ENCODE assay signal across 1 cellular context in the genomic region with DNA sequence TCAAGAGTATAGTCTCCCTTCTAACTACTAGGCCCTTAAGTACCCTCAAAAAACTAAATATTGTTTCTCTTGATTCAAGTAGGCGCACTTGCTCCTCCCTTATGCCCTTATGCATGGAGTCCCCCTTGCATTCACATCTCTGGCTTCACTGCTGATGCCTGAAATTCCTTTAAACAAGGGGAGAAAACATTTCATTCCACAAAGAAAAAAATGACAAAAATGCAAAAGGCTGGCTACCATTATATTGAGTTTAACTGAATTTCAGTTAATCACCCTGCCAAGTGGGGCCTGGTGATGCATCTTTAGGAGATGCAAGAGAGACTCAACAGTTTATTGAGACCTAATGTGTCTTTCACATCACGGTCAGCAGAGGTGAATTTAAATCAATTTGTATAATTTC.
TF ChIP-seq lines count a peak whose summit lies in the region.

No MANE protein-coding gene starts in this region.

TF ChIP-seq in GM23338, 12 proteins besides CTCF, POLR2A, EP300 and RAD21 (continued from another document):
- TF ChIP-seq NANOG (IDR thresholded peaks at IDR 0.05; ENCODE audit: borderline replicate concordance) = no peak
- no peak for TF ChIP-seq EZH2 (IDR thresholded peaks at IDR 0.05; ENCODE audit: low read depth, unreplicated experiment)
- TF ChIP-seq, protein P1, sequence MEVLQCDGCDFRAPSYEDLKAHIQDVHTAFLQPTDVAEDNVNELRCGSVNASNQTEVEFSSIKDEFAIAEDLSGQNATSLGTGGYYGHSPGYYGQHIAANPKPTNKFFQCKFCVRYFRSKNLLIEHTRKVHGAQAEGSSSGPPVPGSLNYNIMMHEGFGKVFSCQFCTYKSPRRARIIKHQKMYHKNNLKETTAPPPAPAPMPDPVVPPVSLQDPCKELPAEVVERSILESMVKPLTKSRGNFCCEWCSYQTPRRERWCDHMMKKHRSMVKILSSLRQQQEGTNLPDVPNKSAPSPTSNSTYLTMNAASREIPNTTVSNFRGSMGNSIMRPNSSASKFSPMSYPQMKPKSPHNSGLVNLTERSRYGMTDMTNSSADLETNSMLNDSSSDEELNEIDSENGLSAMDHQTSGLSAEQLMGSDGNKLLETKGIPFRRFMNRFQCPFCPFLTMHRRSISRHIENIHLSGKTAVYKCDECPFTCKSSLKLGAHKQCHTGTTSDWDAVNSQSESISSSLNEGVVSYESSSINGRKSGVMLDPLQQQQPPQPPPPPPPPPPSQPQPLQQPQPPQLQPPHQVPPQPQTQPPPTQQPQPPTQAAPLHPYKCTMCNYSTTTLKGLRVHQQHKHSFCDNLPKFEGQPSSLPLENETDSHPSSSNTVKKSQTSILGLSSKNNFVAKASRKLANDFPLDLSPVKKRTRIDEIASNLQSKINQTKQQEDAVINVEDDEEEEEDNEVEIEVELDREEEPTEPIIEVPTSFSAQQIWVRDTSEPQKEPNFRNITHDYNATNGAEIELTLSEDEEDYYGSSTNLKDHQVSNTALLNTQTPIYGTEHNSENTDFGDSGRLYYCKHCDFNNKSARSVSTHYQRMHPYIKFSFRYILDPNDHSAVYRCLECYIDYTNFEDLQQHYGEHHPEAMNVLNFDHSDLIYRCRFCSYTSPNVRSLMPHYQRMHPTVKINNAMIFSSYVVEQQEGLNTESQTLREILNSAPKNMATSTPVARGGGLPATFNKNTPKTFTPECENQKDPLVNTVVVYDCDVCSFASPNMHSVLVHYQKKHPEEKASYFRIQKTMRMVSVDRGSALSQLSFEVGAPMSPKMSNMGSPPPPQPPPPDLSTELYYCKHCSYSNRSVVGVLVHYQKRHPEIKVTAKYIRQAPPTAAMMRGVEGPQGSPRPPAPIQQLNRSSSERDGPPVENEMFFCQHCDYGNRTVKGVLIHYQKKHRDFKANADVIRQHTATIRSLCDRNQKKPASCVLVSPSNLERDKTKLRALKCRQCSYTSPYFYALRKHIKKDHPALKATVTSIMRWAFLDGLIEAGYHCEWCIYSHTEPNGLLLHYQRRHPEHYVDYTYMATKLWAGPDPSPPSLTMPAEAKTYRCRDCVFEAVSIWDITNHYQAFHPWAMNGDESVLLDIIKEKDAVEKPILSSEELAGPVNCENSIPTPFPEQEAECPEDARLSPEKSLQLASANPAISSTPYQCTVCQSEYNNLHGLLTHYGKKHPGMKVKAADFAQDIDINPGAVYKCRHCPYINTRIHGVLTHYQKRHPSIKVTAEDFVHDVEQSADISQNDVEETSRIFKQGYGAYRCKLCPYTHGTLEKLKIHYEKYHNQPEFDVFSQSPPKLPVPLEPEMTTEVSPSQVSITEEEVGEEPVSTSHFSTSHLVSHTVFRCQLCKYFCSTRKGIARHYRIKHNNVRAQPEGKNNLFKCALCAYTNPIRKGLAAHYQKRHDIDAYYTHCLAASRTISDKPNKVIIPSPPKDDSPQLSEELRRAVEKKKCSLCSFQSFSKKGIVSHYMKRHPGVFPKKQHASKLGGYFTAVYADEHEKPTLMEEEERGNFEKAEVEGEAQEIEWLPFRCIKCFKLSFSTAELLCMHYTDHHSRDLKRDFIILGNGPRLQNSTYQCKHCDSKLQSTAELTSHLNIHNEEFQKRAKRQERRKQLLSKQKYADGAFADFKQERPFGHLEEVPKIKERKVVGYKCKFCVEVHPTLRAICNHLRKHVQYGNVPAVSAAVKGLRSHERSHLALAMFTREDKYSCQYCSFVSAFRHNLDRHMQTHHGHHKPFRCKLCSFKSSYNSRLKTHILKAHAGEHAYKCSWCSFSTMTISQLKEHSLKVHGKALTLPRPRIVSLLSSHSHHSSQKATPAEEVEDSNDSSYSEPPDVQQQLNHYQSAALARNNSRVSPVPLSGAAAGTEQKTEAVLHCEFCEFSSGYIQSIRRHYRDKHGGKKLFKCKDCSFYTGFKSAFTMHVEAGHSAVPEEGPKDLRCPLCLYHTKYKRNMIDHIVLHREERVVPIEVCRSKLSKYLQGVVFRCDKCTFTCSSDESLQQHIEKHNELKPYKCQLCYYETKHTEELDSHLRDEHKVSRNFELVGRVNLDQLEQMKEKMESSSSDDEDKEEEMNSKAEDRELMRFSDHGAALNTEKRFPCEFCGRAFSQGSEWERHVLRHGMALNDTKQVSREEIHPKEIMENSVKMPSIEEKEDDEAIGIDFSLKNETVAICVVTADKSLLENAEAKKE (CRISPR knock-in tag; IDR thresholded peaks at IDR 0.05) = no peak
- no peak for TF ChIP-seq CREB1 (CRISPR knock-in tag; IDR thresholded peaks at IDR 0.05; ENCODE audit: low read depth)
- TF ChIP-seq, protein P2, sequence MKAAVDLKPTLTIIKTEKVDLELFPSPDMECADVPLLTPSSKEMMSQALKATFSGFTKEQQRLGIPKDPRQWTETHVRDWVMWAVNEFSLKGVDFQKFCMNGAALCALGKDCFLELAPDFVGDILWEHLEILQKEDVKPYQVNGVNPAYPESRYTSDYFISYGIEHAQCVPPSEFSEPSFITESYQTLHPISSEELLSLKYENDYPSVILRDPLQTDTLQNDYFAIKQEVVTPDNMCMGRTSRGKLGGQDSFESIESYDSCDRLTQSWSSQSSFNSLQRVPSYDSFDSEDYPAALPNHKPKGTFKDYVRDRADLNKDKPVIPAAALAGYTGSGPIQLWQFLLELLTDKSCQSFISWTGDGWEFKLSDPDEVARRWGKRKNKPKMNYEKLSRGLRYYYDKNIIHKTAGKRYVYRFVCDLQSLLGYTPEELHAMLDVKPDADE (IDR thresholded peaks at IDR 0.05) = no peak
- TF ChIP-seq ZNF331 (CRISPR knock-in tag; IDR thresholded peaks at IDR 0.05; ENCODE audit: low read depth) = no peak
- TF ChIP-seq EZH2phosphoT487 (IDR thresholded peaks at IDR 0.05; ENCODE audit: unreplicated experiment) = no peak
- no peak for TF ChIP-seq STAT1 (IDR thresholded peaks at IDR 0.05; ENCODE audit: unreplicated experiment)
- TF ChIP-seq, protein P3, sequence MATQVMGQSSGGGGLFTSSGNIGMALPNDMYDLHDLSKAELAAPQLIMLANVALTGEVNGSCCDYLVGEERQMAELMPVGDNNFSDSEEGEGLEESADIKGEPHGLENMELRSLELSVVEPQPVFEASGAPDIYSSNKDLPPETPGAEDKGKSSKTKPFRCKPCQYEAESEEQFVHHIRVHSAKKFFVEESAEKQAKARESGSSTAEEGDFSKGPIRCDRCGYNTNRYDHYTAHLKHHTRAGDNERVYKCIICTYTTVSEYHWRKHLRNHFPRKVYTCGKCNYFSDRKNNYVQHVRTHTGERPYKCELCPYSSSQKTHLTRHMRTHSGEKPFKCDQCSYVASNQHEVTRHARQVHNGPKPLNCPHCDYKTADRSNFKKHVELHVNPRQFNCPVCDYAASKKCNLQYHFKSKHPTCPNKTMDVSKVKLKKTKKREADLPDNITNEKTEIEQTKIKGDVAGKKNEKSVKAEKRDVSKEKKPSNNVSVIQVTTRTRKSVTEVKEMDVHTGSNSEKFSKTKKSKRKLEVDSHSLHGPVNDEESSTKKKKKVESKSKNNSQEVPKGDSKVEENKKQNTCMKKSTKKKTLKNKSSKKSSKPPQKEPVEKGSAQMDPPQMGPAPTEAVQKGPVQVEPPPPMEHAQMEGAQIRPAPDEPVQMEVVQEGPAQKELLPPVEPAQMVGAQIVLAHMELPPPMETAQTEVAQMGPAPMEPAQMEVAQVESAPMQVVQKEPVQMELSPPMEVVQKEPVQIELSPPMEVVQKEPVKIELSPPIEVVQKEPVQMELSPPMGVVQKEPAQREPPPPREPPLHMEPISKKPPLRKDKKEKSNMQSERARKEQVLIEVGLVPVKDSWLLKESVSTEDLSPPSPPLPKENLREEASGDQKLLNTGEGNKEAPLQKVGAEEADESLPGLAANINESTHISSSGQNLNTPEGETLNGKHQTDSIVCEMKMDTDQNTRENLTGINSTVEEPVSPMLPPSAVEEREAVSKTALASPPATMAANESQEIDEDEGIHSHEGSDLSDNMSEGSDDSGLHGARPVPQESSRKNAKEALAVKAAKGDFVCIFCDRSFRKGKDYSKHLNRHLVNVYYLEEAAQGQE (IDR thresholded peaks at IDR 0.05; ENCODE audit: unreplicated experiment) = no peak
- TF ChIP-seq JUNB (IDR thresholded peaks at IDR 0.05; ENCODE audit: unreplicated experiment) = no peak
